8 cellular contexts compared by ENCODE assay signal in genomic region chr14:99654235-99655000, GRCh38. TPM values are rescaled to one million over a fixed set of nuclear protein-coding genes. Genes with fewer than 3 reads are reported as not detected.
DNase-seq lines count a peak whose midpoint lies in the region; ATAC-seq and TF ChIP-seq lines count a peak whose summit lies in the region.

No MANE protein-coding gene starts in this region.

- H3K4me1 ChIP-seq in GM23338 (ENCODE audit: insufficient read depth) = 0 out of 2 replicates have a peak, but pooled peaks cover 4% of the 10 kb centered on the region

- H3K36me3 Mint-ChIP-seq in GM23338 (ENCODE audit: low read depth) (no peaks in the 10 kb centered on the region), T-cell (no peaks in the 10 kb centered on the region)

- POLR2A ChIA-PET in T-cell (lab: Charles Lee) = no interaction called here

- H3K9me3 Mint-ChIP-seq in GM23338 = no peaks in the 10 kb centered on the region
- H3K9me3 Mint-ChIP-seq in T-cell = no peaks in the 10 kb centered on the region

- H3F3A ChIP-seq in GM23338 (replicated peaks; ENCODE audit: low read depth) = peaks cover 9% of the 10 kb centered on the region; the same call in 1 of the 2 replicates

- TF ChIP-seq CTCF in GM23338 (conservative IDR thresholded peaks at IDR 0.05; ENCODE audit: low read depth in 2 of 2) (no peak), coronary artery (IDR thresholded peaks at IDR 0.05) (no peak)

- ATAC-seq in GM23338 = peak; percentile 14; the same call in 1 of the 3 replicates
- no peak for ATAC-seq in T-cell (replicated peaks in 1 of 4)

- DNase-seq in GM23338 (ENCODE audit: low spot score) = peak; percentile 37
- peak; percentile 67 for DNase-seq in RPMI8226
- peak; percentile 62 for DNase-seq in fibroblast of the conjunctiva (ENCODE audit: low read depth)
- DNase-seq in retina = peak; percentile 42
- DNase-seq in activated T-cell treated with anti-CD3 and anti-CD28 coated beads, Interleukin-2, amount 50 U/mL, for 48 hours = no peak
- no peak for DNase-seq in T-cell
- no peak for DNase-seq in COLO668 (lab: John Stamatoyannopoulos, UW; ENCODE audit: unreplicated experiment)
- DNase-seq in coronary artery (ENCODE audit: low spot score) = no peak

- H2AFZ ChIP-seq in GM23338 = no peak overlapping the region

- H3K27me3 Mint-ChIP-seq in GM23338 (ENCODE audit: insufficient read depth, low read depth, poor library complexity) = peaks cover 23% of the 10 kb centered on the region
- H3K27me3 Mint-ChIP-seq in T-cell = peaks cover 54 to 56% of the 10 kb centered on the region in 2 donors

- no peaks in the 10 kb centered on the region for H4K20me1 ChIP-seq in GM23338 (replicated peaks; ENCODE audit: insufficient read depth)

- no peaks in the 10 kb centered on the region for H3K9me2 ChIP-seq in GM23338 (ENCODE audit: insufficient read depth)

- no peaks in the 10 kb centered on the region for H3K79me2 ChIP-seq in GM23338 (replicated peaks; ENCODE audit: insufficient read depth)

- H3K36me3 ChIP-seq in GM23338 (ENCODE audit: insufficient read depth) = no peaks in the 10 kb centered on the region

- no peak overlapping the region for H3K4me2 ChIP-seq in GM23338

- H3K4me3 ChIP-seq in GM23338 (no peak overlapping the region), coronary artery (no peak overlapping the region)

- no peak overlapping the region for H3K27ac Mint-ChIP-seq in GM23338
- H3K27ac Mint-ChIP-seq in T-cell = no peak overlapping the region

- CTCF ChIA-PET in T-cell (lab: Charles Lee) = interaction anchor here in 1 of 2 donors (0.6 kb wide), 1 partner anchor 185 kb away, joined by 5 read pairs; no protein-coding TSS in a partner anchor

- H3K27ac ChIP-seq in GM23338 (ENCODE audit: low read depth) = no peak overlapping the region
- H3K27ac ChIP-seq in coronary artery = no peak overlapping the region

- H3K4me1 Mint-ChIP-seq in GM23338 (peaks cover 2% of the 10 kb centered on the region; the same call in 1 of the 3 replicates), T-cell (peaks cover 0 to 3% (median 0%) of the 10 kb centered on the region in 3 donors)

- H3K4me3 Mint-ChIP-seq in GM23338 (no peak overlapping the region), T-cell (no peak overlapping the region)

- H3K27me3 ChIP-seq in GM23338 (ENCODE audit: insufficient read depth) = peaks cover 23% of the 10 kb centered on the region

TF ChIP-seq in GM23338, 12 proteins besides CTCF, POLR2A, EP300 and RAD21 (continues in another document):
- no peak for TF ChIP-seq JUNB (IDR thresholded peaks at IDR 0.05; ENCODE audit: unreplicated experiment)
- no peak for TF ChIP-seq ZNF462 (CRISPR knock-in tag; IDR thresholded peaks at IDR 0.05)
- no peak for TF ChIP-seq CREB1 (CRISPR knock-in tag; IDR thresholded peaks at IDR 0.05; ENCODE audit: low read depth)
- TF ChIP-seq ZNF114 (CRISPR knock-in tag; IDR thresholded peaks at IDR 0.05) = no peak
- TF ChIP-seq NANOG (IDR thresholded peaks at IDR 0.05; ENCODE audit: borderline replicate concordance) = no peak
- no peak for TF ChIP-seq REST (IDR thresholded peaks at IDR 0.05; ENCODE audit: unreplicated experiment)
- TF ChIP-seq ZNF331 (CRISPR knock-in tag; IDR thresholded peaks at IDR 0.05; ENCODE audit: low read depth) = no peak
- TF ChIP-seq STAT1 (IDR thresholded peaks at IDR 0.05; ENCODE audit: unreplicated experiment) = no peak

RNA-seq across cellular contexts. Expression of gene HHIPL1, which starts 9.5 kb away (rescaled TPM):
- total RNA-seq in GM23338 (2014; rRNA removed; shearing (Covaris generic)) = 1.6 and 2.0 TPM in 2 replicates
- polyA plus RNA-seq in GM23338 (2016; fragmentation: Nextera tagmentation; extraction: Ambion mirVana) = 1.9 TPM in 2 replicates
- total RNA-seq in T-cell = under 1 TPM; 0.05 to 0.35 (median 0.23) TPM

RNA-seq across cellular contexts. Expression of gene CYP46A1, which starts 29.7 kb away (rescaled TPM):
- 0.47 and 0.59 TPM in 2 replicates for total RNA-seq in GM23338 (2014; rRNA removed; shearing (Covaris generic))
- 0.47 and 0.66 TPM in 2 replicates for polyA plus RNA-seq in GM23338 (2016; fragmentation: Nextera tagmentation; extraction: Ambion mirVana)
- total RNA-seq in T-cell = under 1 TPM; 0.10 to 0.51 (median 0.39) TPM

RNA-seq across cellular contexts. Expression of gene CCDC85C, which starts 50.4 kb away (rescaled TPM):
- total RNA-seq in GM23338 (2014; rRNA removed; shearing (Covaris generic)) = 24.9 and 26.8 TPM in 2 replicates
- 4.5 and 6.5 TPM in 2 replicates for polyA plus RNA-seq in GM23338 (2016; fragmentation: Nextera tagmentation; extraction: Ambion mirVana)
- 10 to 100 TPM in 1 of 5 donors, 1 to 10 TPM in 4; 6.6 to 12.0 (median 9.1) TPM for total RNA-seq in T-cell

Comparison
In these comparisons a context has a peak if more than half of its experiments do, and no peak if none do; other contexts are left out.
1. DNase-seq: peak in GM23338 (single experiment), RPMI8226 (single experiment), fibroblast of the conjunctiva (single experiment) and retina (single experiment); none in activated T-cell treated with anti-CD3 and anti-CD28 coated beads, Interleukin-2, amount 50 U/mL, for 48 hours (0 of 2), T-cell (0 of 34), COLO668 (single experiment) and coronary artery (single experiment).